In genomic region chr3:44338828-44339127, GRCh38 we compare ENCODE assay signal across 8 cellular contexts. TPM values are rescaled to one million over a fixed set of nuclear protein-coding genes. Genes with fewer than 3 reads are reported as not detected.
DNase-seq lines count a peak whose midpoint lies in the region; ATAC-seq, FAIRE-seq and TF ChIP-seq lines count a peak whose summit lies in the region.

No MANE protein-coding gene starts in this region.

- H3K4me3 ChIP-seq in fibroblast of the aortic adventitia (ENCODE audit: low read depth, low read length) (peak overlapping the region; percentile 94), skeletal muscle cell (ENCODE audit: low read depth, low read length) (peak overlapping the region; percentile 78)

- peak overlapping the region; percentile 96 to 97 for H3K27ac Mint-ChIP-seq in T-cell

- FAIRE-seq in GM12891 (lab: Jason Lieb, UNC), result no peak

- DNase-seq in GM12891 (ENCODE audit: insufficient read length, low spot score), result no peak
- DNase-seq in T-cell, result no peak
- no peak for DNase-seq in fibroblast of the aortic adventitia (ENCODE audit: low read depth)
- no peak for DNase-seq in skeletal muscle cell (ENCODE audit: low read depth)
- DNase-seq in GM10248 (ENCODE audit: extremely low spot score), result no peak
- DNase-seq in superior temporal gyrus (ENCODE audit: extremely low spot score), result no peak

- H3K9me3 Mint-ChIP-seq in T-cell, result no peaks in the 10 kb centered on the region

- H3K27me3 Mint-ChIP-seq in T-cell, result peaks cover 0 to under 1% of the 10 kb centered on the region in 2 donors

- ATAC-seq in T-cell (replicated peaks in 1 of 4) (no peak), HG02973 (IDR thresholded peaks at IDR 0.05; ENCODE audit: unreplicated experiment) (no peak), GM19455 (IDR thresholded peaks at IDR 0.05; ENCODE audit: unreplicated experiment) (no peak)

- CTCF ChIA-PET in T-cell (lab: Charles Lee), result interaction anchor here in 1 of 2 donors (0.5 to 1.5 kb wide), 4 partner anchors 101 to 999 kb away, joined by 3 to 5 read pairs (median 4); no protein-coding TSS in a partner anchor
- CTCF ChIA-PET in GM10248 (lab: Yijun Ruan, JAX), result interaction anchor here (1.0 to 2.1 kb wide), 3 partner anchors 10 to 494 kb away, joined by 3 to 8 read pairs (median 3); no protein-coding TSS in a partner anchor

- TF ChIP-seq CTCF in fibroblast of the aortic adventitia (IDR thresholded peaks at IDR 0.05; ENCODE audit: insufficient read depth, low read length), result peak; percentile 14
- TF ChIP-seq CTCF in GM10248 (IDR thresholded peaks at IDR 0.05; ENCODE audit: control extremely low read depth, extremely low read depth, low read depth, missing control alignments), result no peak

- POLR2A ChIA-PET in T-cell (lab: Charles Lee) (interaction anchor here (0.5 to 2.3 kb wide), 2 partner anchors 101 to 424 kb away, joined by 3 to 28 read pairs; no protein-coding TSS in a partner anchor), GM10248 (lab: Yijun Ruan, JAX) (interaction anchor here (0.8 to 1.4 kb wide), 3 partner anchors 101 to 172 kb away, joined by 3 to 4 read pairs (median 4); no protein-coding TSS in a partner anchor)

- H3K36me3 Mint-ChIP-seq in T-cell, result peaks cover 3% of the 10 kb centered on the region

- H3K4me1 Mint-ChIP-seq in T-cell, result peaks cover 31 to 34% (median 31%) of the 10 kb centered on the region in 3 donors

- H3K4me3 Mint-ChIP-seq in T-cell, result peak overlapping the region; percentile 96 to 97 (median 97)

- no peak for TF ChIP-seq POLR2A in GM12891 (IDR thresholded peaks at IDR 0.05; ENCODE audit: low read depth, low read length)

TF ChIP-seq in GM12891, 5 proteins besides CTCF, POLR2A, EP300 and RAD21:
- TF ChIP-seq TAF1 (IDR thresholded peaks at IDR 0.05; ENCODE audit: low read depth, low read length) (peak; percentile 74; the same call in 1 of the 2 replicates), SPI1 (IDR thresholded peaks at IDR 0.05; ENCODE audit: low read depth, low read length) (no peak)

RNA-seq across cellular contexts. Expression of gene TCAIM, which starts 0.2 kb away (rescaled TPM):
- polyA plus RNA-seq in GM12891 (2012; ENCODE audit: low read depth, missing spikeins), result 8.6 TPM
- total RNA-seq in T-cell, result 10 to 100 TPM in 4 of 5 donors, 1 to 10 TPM in 1; 8.4 to 16.5 (median 13.4) TPM
- 13.2 and 33.3 TPM in 2 replicates for total RNA-seq in fibroblast of the aortic adventitia (ENCODE audit: low replicate concordance)
